Comparison of ENCODE assay signal across 8 cellular contexts in genomic region chrX:134797390-134797700, GRCh38. TPM values are rescaled to one million over a fixed set of nuclear protein-coding genes. Genes with fewer than 3 reads are reported as not detected.
DNase-seq lines count a peak whose midpoint lies in the region; ATAC-seq and TF ChIP-seq lines count a peak whose summit lies in the region.

No MANE protein-coding gene starts in this region.

- no peaks in the 10 kb centered on the region for H3K27me3 Mint-ChIP-seq in activated T-cell treated with anti-CD3 and anti-CD28 coated beads, Interleukin-2, amount 50 U/mL, for 4 hours (ENCODE audit: low read depth)

- H3K4me3 ChIP-seq in left lung (peak overlapping the region; percentile 72 to 74), thymus (ENCODE audit: low read length) (peak overlapping the region; percentile 66)

- peaks cover 3% of the 10 kb centered on the region for H3K36me3 Mint-ChIP-seq in activated T-cell treated with anti-CD3 and anti-CD28 coated beads, Interleukin-2, amount 50 U/mL, for 4 hours (ENCODE audit: insufficient read depth)
- H3K36me3 Mint-ChIP-seq in activated naive CD4-positive, alpha-beta T cell treated with anti-CD3 and anti-CD28 coated beads, Interleukin-2, amount 50 U/mL, for 72 hours: peaks cover 14 to 15% of the 10 kb centered on the region in 2 donors

- DNase-seq in activated T-cell treated with anti-CD3 and anti-CD28 coated beads, Interleukin-2, amount 50 U/mL, for 4 hours: no peak
- no peak for DNase-seq in activated T-cell treated with anti-CD3 and anti-CD28 coated beads, Interleukin-2, amount 50 U/mL, for 1 hour
- no peak for DNase-seq in activated naive CD4-positive, alpha-beta T cell treated with anti-CD3 and anti-CD28 coated beads, Interleukin-2, amount 50 U/mL, for 72 hours (ENCODE audit: low spot score in 2 of 2)
- DNase-seq in left lung: no peak
- DNase-seq in NK-92 (lab: John Stamatoyannopoulos, UW; ENCODE audit: unreplicated experiment): no peak
- no peak for DNase-seq in NAMALWA (ENCODE audit: low spot score)
- no peak for DNase-seq in kidney tubule cell (ENCODE audit: low spot score)

- no peaks in the 10 kb centered on the region for H3K9me3 Mint-ChIP-seq in activated T-cell treated with anti-CD3 and anti-CD28 coated beads, Interleukin-2, amount 50 U/mL, for 4 hours
- no peaks in the 10 kb centered on the region for H3K9me3 Mint-ChIP-seq in activated naive CD4-positive, alpha-beta T cell treated with anti-CD3 and anti-CD28 coated beads, Interleukin-2, amount 50 U/mL, for 72 hours

- H3K4me3 Mint-ChIP-seq in activated T-cell treated with anti-CD3 and anti-CD28 coated beads, Interleukin-2, amount 50 U/mL, for 4 hours: peak overlapping the region; percentile 94

- intact Hi-C loops in left lung (cut with DNase I): no loop called here

- H3K36me3 ChIP-seq in left lung (peaks cover 0 to 12% of the 10 kb centered on the region in 2 donors), thymus (ENCODE audit: control insufficient read depth, insufficient read depth) (no peaks in the 10 kb centered on the region)

- 20% methylated on average over 7 of the region's 7 CpGs for WGBS in thymus

- peaks cover 0 to 10% of the 10 kb centered on the region in 2 donors for H3K4me1 ChIP-seq in left lung
- H3K4me1 ChIP-seq in thymus (ENCODE audit: control insufficient read depth, insufficient read depth, low read length): peaks cover 5% of the 10 kb centered on the region

- no peaks in the 10 kb centered on the region for H3K9me3 ChIP-seq in left lung
- H3K9me3 ChIP-seq in thymus (ENCODE audit: control insufficient read depth): no peaks in the 10 kb centered on the region

- peaks cover 0 to 2% of the 10 kb centered on the region in 2 donors for H3K27me3 ChIP-seq in left lung
- no peaks in the 10 kb centered on the region for H3K27me3 ChIP-seq in thymus (ENCODE audit: control insufficient read depth, insufficient read depth)

- peak overlapping the region; percentile 55 to 94 for H3K27ac Mint-ChIP-seq in activated naive CD4-positive, alpha-beta T cell treated with anti-CD3 and anti-CD28 coated beads, Interleukin-2, amount 50 U/mL, for 72 hours

- H3K27ac ChIP-seq in left lung (no peak overlapping the region), thymus (ENCODE audit: low read depth) (no peak overlapping the region)

- ATAC-seq in activated T-cell treated with anti-CD3 and anti-CD28 coated beads, Interleukin-2, amount 50 U/mL, for 4 hours: no peak
- no peak for ATAC-seq in activated naive CD4-positive, alpha-beta T cell treated with anti-CD3 and anti-CD28 coated beads, Interleukin-2, amount 50 U/mL, for 72 hours
- ATAC-seq in left lung: no peak

- peaks cover 22% of the 10 kb centered on the region for H3K4me1 Mint-ChIP-seq in activated T-cell treated with anti-CD3 and anti-CD28 coated beads, Interleukin-2, amount 50 U/mL, for 4 hours (ENCODE audit: low read depth)

- no peak for TF ChIP-seq CTCF in left lung (IDR thresholded peaks at IDR 0.05)

RNA-seq across cellular contexts. Expression of gene PABIR2, which starts 0.3 kb away (rescaled TPM):
- 10 to 100 TPM; 21.4 to 24.8 (median 24.3) TPM for total RNA-seq in activated T-cell treated with anti-CD3 and anti-CD28 coated beads, Interleukin-2, amount 50 U/mL, for 4 hours
- total RNA-seq in activated naive CD4-positive, alpha-beta T cell treated with anti-CD3 and anti-CD28 coated beads, Interleukin-2, amount 50 U/mL, for 72 hours: 10 to 100 TPM; 55.7 to 57.3 TPM
- 10 to 100 TPM; 17.0 to 20.6 TPM for total RNA-seq in left lung
- polyA plus RNA-seq in thymus: 61.0 TPM
